Comparison of ENCODE assay signal across 1 cellular context in genomic region chr5:179233909-179234562, GRCh38.
TF ChIP-seq lines count a peak whose summit lies in the region.

No MANE protein-coding gene starts in this region.

TF ChIP-seq in GM23338, 12 proteins besides CTCF, POLR2A, EP300 and RAD21 (continued from another document):
- no peak for TF ChIP-seq ZNF462 (CRISPR knock-in tag; IDR thresholded peaks at IDR 0.05)
- TF ChIP-seq REST (IDR thresholded peaks at IDR 0.05; ENCODE audit: unreplicated experiment), result no peak
- TF ChIP-seq ETS1 (IDR thresholded peaks at IDR 0.05), result no peak
- no peak for TF ChIP-seq EZH2 (IDR thresholded peaks at IDR 0.05; ENCODE audit: low read depth, unreplicated experiment)
- no peak for TF ChIP-seq NANOG (IDR thresholded peaks at IDR 0.05; ENCODE audit: borderline replicate concordance)
- no peak for TF ChIP-seq ZNF331 (CRISPR knock-in tag; IDR thresholded peaks at IDR 0.05; ENCODE audit: low read depth)
- no peak for TF ChIP-seq POLR2AphosphoS5 (IDR thresholded peaks at IDR 0.05; ENCODE audit: low read depth)
